8 cellular contexts compared by ENCODE assay signal in the genomic region with DNA sequence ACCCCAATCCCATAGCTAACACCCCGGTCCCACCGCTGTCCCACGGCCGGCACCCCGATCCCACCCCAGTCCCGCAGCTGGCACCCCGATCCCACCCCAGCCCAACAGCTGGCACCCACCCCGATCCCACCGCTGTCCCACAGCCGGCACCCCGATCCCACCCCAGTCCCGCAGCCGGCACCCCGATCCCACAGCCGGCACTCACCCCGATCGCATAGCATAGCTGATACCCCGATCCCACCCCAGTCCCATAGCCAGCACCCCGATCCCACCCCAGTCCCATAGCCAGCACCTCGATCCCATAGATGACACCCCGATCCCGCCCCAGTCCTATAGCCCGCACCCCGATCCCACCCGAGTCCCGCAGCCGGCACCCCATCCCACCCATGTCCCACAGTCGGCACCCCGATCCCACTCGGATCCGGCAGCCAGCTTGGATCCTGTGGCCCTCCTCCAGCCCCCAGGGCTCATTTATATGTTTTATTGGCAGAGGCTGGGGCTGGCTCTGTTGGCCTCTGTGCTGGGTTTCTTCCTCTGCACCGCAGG. TPM values are rescaled to one million over a fixed set of nuclear protein-coding genes. Genes with fewer than 3 reads are reported as not detected.
DNase-seq lines count a peak whose midpoint lies in the region; TF ChIP-seq lines count a peak whose summit lies in the region.

No MANE protein-coding gene starts in this region.

- TF ChIP-seq CTCF in CD14-positive monocyte (IDR thresholded peaks at IDR 0.05) (no peak), RWPE1 (conservative IDR thresholded peaks at IDR 0.05; ENCODE audit: low read depth) (no peak), epithelial cell of proximal tubule (conservative IDR thresholded peaks at IDR 0.05; ENCODE audit: low read depth, low read length) (no peak), neural crest cell (conservative IDR thresholded peaks at IDR 0.05) (no peak)

- POLR2A ChIA-PET in RWPE1 (lab: Yijun Ruan, JAX; ENCODE audit: low non-redundant PET) = interaction anchor here (0.6 to 1.5 kb wide), 7 partner anchors 9 to 353 kb away, joined by 3 to 11 read pairs (median 4); a partner anchor contains a TSS

- peaks cover 30% of the 10 kb centered on the region for H3K4me1 Mint-ChIP-seq in CD14-positive monocyte
- peaks cover 23% of the 10 kb centered on the region for H3K4me1 Mint-ChIP-seq in neural crest cell

- CTCF ChIA-PET in RWPE1 (lab: Yijun Ruan, JAX) = interaction anchor here (0.5 to 1.2 kb wide), 4 partner anchors 11 to 90 kb away, joined by 3 to 5 read pairs (median 4); no protein-coding TSS in a partner anchor

- intact Hi-C loops in CD14-positive monocyte (cut with micrococcal nuclease) (loop anchor here (1.0 to 5.0 kb wide), 4 partner anchors 12 to 90 kb away; a partner anchor contains a TSS), posterior vena cava (cut with DNase I) (no loop called here)

- H3K4me3 Mint-ChIP-seq in CD14-positive monocyte = peak overlapping the region; percentile 95 to 96
- peak overlapping the region; percentile 87 for H3K4me3 Mint-ChIP-seq in neural crest cell

- peak overlapping the region; percentile 94 for H3K4me3 ChIP-seq in epithelial cell of proximal tubule (ENCODE audit: low read depth, low read length)

- peak overlapping the region; percentile 97 for H3K27ac ChIP-seq in RWPE1

- H3K27me3 Mint-ChIP-seq in CD14-positive monocyte (ENCODE audit: low read depth in 3 of 3) (peaks cover 0 to 2% (median 2%) of the 10 kb centered on the region in 3 donors), neural crest cell (ENCODE audit: low read depth) (no peaks in the 10 kb centered on the region)

- H3K27ac Mint-ChIP-seq in CD14-positive monocyte (peak overlapping the region; percentile 81 to 95 (median 89)), neural crest cell (ENCODE audit: unreplicated experiment) (no peak overlapping the region)

- H3K36me3 Mint-ChIP-seq in CD14-positive monocyte (peaks cover 2 to 31% of the 10 kb centered on the region in 2 donors), neural crest cell (ENCODE audit: low read depth) (peaks cover under 1% of the 10 kb centered on the region)

- H3K9me3 Mint-ChIP-seq in CD14-positive monocyte (peaks cover 0 to 2% (median 0%) of the 10 kb centered on the region in 7 donors), neural crest cell (no peaks in the 10 kb centered on the region)

- DNase-seq in CD14-positive monocyte (ENCODE audit: low spot score) (peak; percentile 42), RWPE1 (ENCODE audit: low spot score) (no peak), epithelial cell of proximal tubule (ENCODE audit: low read depth) (no peak), neural crest cell (ENCODE audit: low read depth, low spot score) (no peak), SIG-M5 (lab: John Stamatoyannopoulos, UW) (no peak), posterior vena cava (ENCODE audit: low spot score) (no peak), SK-N-DZ (ENCODE audit: low spot score) (no peak), NCI-H748 treated with DMSO at 0.1 percent for 48 hours (lab: John Stamatoyannopoulos, UW) (no peak)

RNA-seq across cellular contexts. Expression of a gene that starts 0.9 kb away (rescaled TPM):
- polyA plus RNA-seq in CD14-positive monocyte = 1 to 10 TPM; 2.7 to 3.8 TPM
- total RNA-seq in epithelial cell of proximal tubule = 10.5 and 10.7 TPM in 2 replicates
- 14.6 and 15.2 TPM in 2 replicates for total RNA-seq in neural crest cell
- total RNA-seq in posterior vena cava = 1 to 10 TPM; 6.9 to 8.8 TPM
- polyA plus RNA-seq in SK-N-DZ (2014; cell fraction: cytosol; rRNA removed) = 21.0 and 24.1 TPM in 2 replicates
- 27.4 and 33.7 TPM in 2 replicates for polyA plus RNA-seq in SK-N-DZ (2014; cell fraction: nucleus; rRNA removed)

RNA-seq across cellular contexts. Expression of a gene that starts 25.5 kb away (rescaled TPM):
- polyA plus RNA-seq in CD14-positive monocyte = under 1 TPM; 0.10 to 0.15 TPM
- total RNA-seq in epithelial cell of proximal tubule = 64.5 and 112 TPM in 2 replicates
- total RNA-seq in neural crest cell = 96.4 and 101 TPM in 2 replicates
- 10 to 100 TPM; 11.7 to 27.3 TPM for total RNA-seq in posterior vena cava
- polyA plus RNA-seq in SK-N-DZ (2014; cell fraction: cytosol; rRNA removed) = 328 and 395 TPM in 2 replicates
- polyA plus RNA-seq in SK-N-DZ (2014; cell fraction: nucleus; rRNA removed) = 365 and 369 TPM in 2 replicates

RNA-seq across cellular contexts. Expression of a gene that starts 30.3 kb away (rescaled TPM):
- 1 to 10 TPM; 1.0 to 4.8 TPM for polyA plus RNA-seq in CD14-positive monocyte
- 26.5 and 29.1 TPM in 2 replicates for total RNA-seq in epithelial cell of proximal tubule
- 46.7 and 48.4 TPM in 2 replicates for total RNA-seq in neural crest cell
- 10 to 100 TPM; 28.3 to 28.7 TPM for total RNA-seq in posterior vena cava
- 18.3 and 19.3 TPM in 2 replicates for polyA plus RNA-seq in SK-N-DZ (2014; cell fraction: cytosol; rRNA removed)
- polyA plus RNA-seq in SK-N-DZ (2014; cell fraction: nucleus; rRNA removed) = 124 and 166 TPM in 2 replicates

RNA-seq across cellular contexts. Expression of a gene that starts 53.7 kb away (rescaled TPM):
- polyA plus RNA-seq in CD14-positive monocyte = 1 to 10 TPM; 3.0 to 3.3 TPM
- 25.7 and 48.8 TPM in 2 replicates for total RNA-seq in epithelial cell of proximal tubule
- 22.3 and 26.5 TPM in 2 replicates for total RNA-seq in neural crest cell
- total RNA-seq in posterior vena cava = 10 to 100 TPM; 13.7 to 25.5 TPM
- polyA plus RNA-seq in SK-N-DZ (2014; cell fraction: cytosol; rRNA removed) = 0.23 and 0.97 TPM in 2 replicates
- polyA plus RNA-seq in SK-N-DZ (2014; cell fraction: nucleus; rRNA removed) = 0.69 and 1.7 TPM in 2 replicates

Comparison
In these comparisons a context has a peak if more than half of its experiments do, and no peak if none do; other contexts are left out.
1. intact Hi-C loops: an anchor here in CD14-positive monocyte (1.0 to 5.0 kb wide); none called in posterior vena cava.